ENCODE assay signal across 26 cellular contexts in the genomic region with DNA sequence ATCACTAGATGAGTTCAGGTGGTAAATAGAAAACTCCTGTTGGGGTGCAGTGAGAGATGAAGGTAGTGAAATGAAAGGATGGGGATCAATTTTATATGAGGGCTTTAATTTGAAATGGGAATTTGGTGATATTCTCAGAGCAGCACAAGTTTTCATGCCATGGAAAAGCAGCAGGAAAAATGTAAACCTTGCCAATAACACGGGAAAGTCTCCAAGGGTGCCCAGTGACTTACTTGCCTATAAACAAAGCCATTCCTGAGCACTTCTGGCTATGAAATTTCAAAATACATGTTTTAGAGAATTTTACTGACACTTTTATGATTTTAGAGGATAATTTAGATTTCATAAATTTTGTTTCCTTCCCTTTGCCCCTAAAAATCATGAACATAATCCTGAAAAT. TPM values are rescaled to one million over a fixed set of nuclear protein-coding genes. Genes with fewer than 3 reads are reported as not detected.
DNase-seq lines count a peak whose midpoint lies in the region.
"Had no signal": no experiment of that assay in that cellular context is flagged by ENCODE, and none has a peak within 500 bp of the region (broad histone marks: within the 10 kb centered on the region; RNA-seq: fewer than 3 reads in every experiment).

No MANE protein-coding gene starts in this region.

- DNase-seq in G401 (ENCODE audit: low spot score) (peak; percentile 75), cerebellar cortex (ENCODE audit: low spot score) (peak; percentile 67), cerebellum (ENCODE audit: low spot score) (peak; percentile 47), GM19238 (ENCODE audit: insufficient read length, low spot score) (no peak), GM19240 (ENCODE audit: insufficient read length, low spot score) (no peak)
- no peak for DNase-seq in activated T-cell treated with anti-CD3 and anti-CD28 coated beads, Interleukin-2, amount 50 U/mL, for 48 hours
- DNase-seq: 8988T; ACHN; AML-193; BE2C; Caco-2; Calu3; CD4-positive, alpha-beta memory T cell; CD4-positive, alpha-beta T cell; CD4-positive, CD25-positive, alpha-beta regulatory T cell; CD8-positive, alpha-beta memory T cell; CD8-positive, alpha-beta T cell; COR-L47; DMS 273 treated with DMSO at 0.1 percent for 48 hours; DMS153; DMS53; DMS79; DMS79 treated with DMSO at 0.1 percent for 48 hours; DND-41; EL had no signal

- in situ Hi-C loops in G401 (cut with HindIII; ENCODE audit: low sequenced_read_pairs), result no loop called here

RNA-seq across cellular contexts. Expression of a gene that starts 16.4 kb away (rescaled TPM):
- 0.12 TPM in 1 of 2 replicates, not detected in the other for total RNA-seq in G401 (2014; rRNA removed; shearing (Covaris generic))
- total RNA-seq in cerebellum, result 5.4 TPM
- total RNA-seq: A172; Calu3; CD4-positive, alpha-beta memory T cell; CD8-positive, alpha-beta T cell had no signal

RNA-seq across cellular contexts. Expression of a gene that starts 21.6 kb away (rescaled TPM):
- 11.4 and 21.3 TPM in 2 replicates for total RNA-seq in G401 (2014; rRNA removed; shearing (Covaris generic))
- 52.0 TPM for total RNA-seq in cerebellum

Comparison
In these comparisons a context has a peak if more than half of its experiments do, and no peak if none do; other contexts are left out.
1. DNase-seq: peak in G401 (single experiment), cerebellar cortex (single experiment) and cerebellum (single experiment); none in activated T-cell treated with anti-CD3 and anti-CD28 coated beads, Interleukin-2, amount 50 U/mL, for 48 hours (0 of 2), GM19238 (single experiment) and GM19240 (single experiment).